ENCODE assay signal across 19 cellular contexts in the genomic region with DNA sequence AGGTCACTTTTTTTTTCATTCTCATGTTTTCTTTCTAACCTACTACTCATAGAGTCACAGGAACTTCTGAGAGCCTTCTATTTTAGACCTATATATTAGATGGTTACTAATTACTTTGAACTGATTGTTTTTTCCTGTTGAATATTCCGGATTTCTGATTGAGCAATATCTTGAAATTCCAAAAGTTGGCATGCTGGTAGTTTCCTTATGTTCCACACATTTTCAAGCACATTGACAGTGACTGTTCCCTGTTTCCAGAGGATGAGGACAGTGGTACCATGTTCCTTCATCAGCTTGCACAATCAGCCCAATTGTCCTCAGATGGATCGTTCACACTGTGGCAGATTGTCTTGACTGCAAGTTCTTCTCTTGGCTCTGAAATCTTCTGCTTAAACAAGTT.
A peak's percentile ranks its signal among the peaks of the same experiment; 100 is the strongest.
DNase-seq lines count a peak whose midpoint lies in the region; ATAC-seq, FAIRE-seq and TF ChIP-seq lines count a peak whose summit lies in the region.
"Had no signal": no experiment of that assay in that cellular context is flagged by ENCODE, and none has a peak within 500 bp of the region (broad histone marks: within the 10 kb centered on the region; RNA-seq: fewer than 3 reads in every experiment).

No MANE protein-coding gene starts in this region.

- no peaks in the 10 kb centered on the region; the same call in 1 of the 2 replicates for H3K4me1 ChIP-seq in IMR-90 (ENCODE audit: control insufficient read depth, insufficient read depth, low read length)
- peaks cover 70% of the 10 kb centered on the region for H3K4me1 ChIP-seq in OCI-LY7 (ENCODE audit: insufficient read depth, low read length, poor library complexity, severe bottlenecking)
- H3K4me1 ChIP-seq in keratinocyte (ENCODE audit: control insufficient read depth, extremely low read depth, insufficient read depth, low read length): peaks cover 14% of the 10 kb centered on the region
- H3K4me1 ChIP-seq in sigmoid colon: no peaks in the 10 kb centered on the region
- H3K4me1 ChIP-seq: Caco-2, HAP-1 had no signal

- H3K14ac ChIP-seq in IMR-90 (replicated peaks; ENCODE audit: low read depth, low read length): 0 out of 2 replicates have a peak overlapping the region, but pooled peaks have one; percentile 61

- H4K20me1 ChIP-seq in IMR-90 (ENCODE audit: insufficient read depth, low read length): no peaks in the 10 kb centered on the region
- H4K20me1 ChIP-seq in OCI-LY7 (ENCODE audit: insufficient read depth, low read length): no peaks in the 10 kb centered on the region
- H4K20me1 ChIP-seq in keratinocyte (ENCODE audit: control insufficient read depth, extremely low read depth, insufficient read depth, low read length): no peaks in the 10 kb centered on the region

- H3K27ac ChIP-seq in IMR-90 (ENCODE audit: insufficient read depth, low read length) (no peak overlapping the region), OCI-LY7 (ENCODE audit: low read depth, low read length, poor library complexity, severe bottlenecking) (peak overlapping the region; percentile 3), keratinocyte (ENCODE audit: control insufficient read depth, insufficient read depth, low read length) (no peak overlapping the region), sigmoid colon (no peak overlapping the region)
- H3K27ac ChIP-seq: C4-2B, KMS-11 had no signal

- in situ Hi-C loops in IMR-90 (cut with MboI; ENCODE audit: low sequenced_read_pairs): no loop called here

- H3K36me3 Mint-ChIP-seq in dendritic cell treated with granulocyte-macrophage colony-stimulating factor and Interleukin-4, amounts not matched to agents 40 ng/mL and 50 ng/mL, for 4 days (ENCODE audit: low read depth): no peaks in the 10 kb centered on the region

- CTCF ChIA-PET in IMR-90 (lab: Yijun Ruan, JAX) (no interaction called here), OCI-LY7 (lab: Charles Lee; ENCODE audit: unreplicated experiment) (no interaction called here)

- no peaks in the 10 kb centered on the region for H3K79me2 ChIP-seq in OCI-LY7 (ENCODE audit: insufficient read depth, low read depth, low read length)
- no peaks in the 10 kb centered on the region for H3K79me2 ChIP-seq in keratinocyte (ENCODE audit: control insufficient read depth, insufficient read depth, low read length)

- H2BK15ac ChIP-seq in IMR-90 (ENCODE audit: low read depth, low read length): no peak overlapping the region; the same call in 2 of the 3 replicates

- no peaks in the 10 kb centered on the region for H3K9me1 ChIP-seq in IMR-90 (ENCODE audit: insufficient read depth, low read length)
- no peaks in the 10 kb centered on the region for H3K9me1 ChIP-seq in keratinocyte (ENCODE audit: control insufficient read depth, extremely low read depth, insufficient read depth, low read length)

- peak overlapping the region; percentile 80 for H3K27ac Mint-ChIP-seq in dendritic cell treated with granulocyte-macrophage colony-stimulating factor and Interleukin-4, amounts not matched to agents 40 ng/mL and 50 ng/mL, for 4 days
- H3K27ac Mint-ChIP-seq: CD4-positive, alpha-beta T cell had no signal

- H3K36me3 ChIP-seq in IMR-90 (ENCODE audit: control insufficient read depth, insufficient read depth, low read length): no peaks in the 10 kb centered on the region
- no peaks in the 10 kb centered on the region for H3K36me3 ChIP-seq in OCI-LY7 (ENCODE audit: insufficient read depth, low read length)
- H3K36me3 ChIP-seq in keratinocyte (ENCODE audit: control insufficient read depth in 2 of 2, extremely low read depth in 1 of 2, insufficient read depth in 2 of 2, low read length in 2 of 2): no peaks in the 10 kb centered on the region
- no peaks in the 10 kb centered on the region for H3K36me3 ChIP-seq in sigmoid colon
- H3K36me3 ChIP-seq: HAP-1 had no signal

- H3K4me2 ChIP-seq in IMR-90 (ENCODE audit: low read depth, low read length) (no peak overlapping the region), OCI-LY7 (ENCODE audit: low read length) (peak overlapping the region; percentile 71), keratinocyte (ENCODE audit: control insufficient read depth, extremely low read depth, insufficient read depth, low read depth, low read length) (peak overlapping the region; percentile 14)
- H3K4me2 ChIP-seq: KMS-11 had no signal

- dilution Hi-C loops in IMR-90 (cut with HindIII; ENCODE audit: low sequenced_read_pairs, unreplicated experiment): no loop called here
- dilution Hi-C loops in keratinocyte (cut with MboI; ENCODE audit: extremely low pct_ligation_motif_present, low sequenced_read_pairs): no loop called here

- no peak overlapping the region for H2BK20ac ChIP-seq in IMR-90 (ENCODE audit: low read depth, low read length)

- TF ChIP-seq POLR2A in IMR-90 (IDR thresholded peaks at IDR 0.05; ENCODE audit: low read depth, low read length) (no peak), sigmoid colon (IDR thresholded peaks at IDR 0.05) (no peak)

- no peaks in the 10 kb centered on the region for H3K27me3 ChIP-seq in IMR-90 (ENCODE audit: control insufficient read depth, insufficient read depth, low read length)
- no peaks in the 10 kb centered on the region for H3K27me3 ChIP-seq in keratinocyte (ENCODE audit: control insufficient read depth, extremely low read depth, insufficient read depth, low read length)
- H3K27me3 ChIP-seq in sigmoid colon: no peaks in the 10 kb centered on the region

- H3K4ac ChIP-seq in IMR-90 (ENCODE audit: low read depth, low read length): no peak overlapping the region

- no peak overlapping the region for H2AK9ac ChIP-seq in IMR-90 (replicated peaks; ENCODE audit: low read depth, low read length, poor library complexity)

- no CpG with 5 or more reads among the region's 2 CpGs for WGBS in IMR-90 (ENCODE audit: extremely low coverage in 2 of 2, insufficient read length in 1 of 2), 2 experiments
- 85% methylated on average over 2 of the region's 2 CpGs for WGBS in sigmoid colon, 2 donors

- H2BK120ac ChIP-seq in IMR-90 (ENCODE audit: low read depth, low read length): 0 out of 2 replicates have a peak overlapping the region, but pooled peaks have one; percentile 38

- H2AFZ ChIP-seq in IMR-90 (replicated peaks; ENCODE audit: low read length, poor library complexity): no peak overlapping the region
- peak overlapping the region; percentile 99; the same call in 1 of the 2 replicates for H2AFZ ChIP-seq in OCI-LY7 (ENCODE audit: low read length)
- H2AFZ ChIP-seq in keratinocyte (ENCODE audit: control insufficient read depth, low read length): peak overlapping the region; percentile 59

- no peaks in the 10 kb centered on the region for H3K9me3 Mint-ChIP-seq in dendritic cell treated with granulocyte-macrophage colony-stimulating factor and Interleukin-4, amounts not matched to agents 40 ng/mL and 50 ng/mL, for 4 days
- H3K9me3 Mint-ChIP-seq: CD4-positive, alpha-beta T cell had no signal

- H3K79me1 ChIP-seq in IMR-90 (ENCODE audit: low read depth in 1 of 2, low read length in 2 of 2): no peaks in the 10 kb centered on the region

- peaks cover 36% of the 10 kb centered on the region for H3K4me1 Mint-ChIP-seq in dendritic cell treated with granulocyte-macrophage colony-stimulating factor and Interleukin-4, amounts not matched to agents 40 ng/mL and 50 ng/mL, for 4 days (ENCODE audit: low read depth)

- no peaks in the 10 kb centered on the region for H3K27me3 Mint-ChIP-seq in dendritic cell treated with granulocyte-macrophage colony-stimulating factor and Interleukin-4, amounts not matched to agents 40 ng/mL and 50 ng/mL, for 4 days
- H3K27me3 Mint-ChIP-seq: CD4-positive, alpha-beta T cell had no signal

- peak; percentile 57 for FAIRE-seq in keratinocyte (lab: Jason Lieb, UNC)
- FAIRE-seq: A204.1, D721Med, G401.6, GM12892, HepG2 had no signal

- H2BK5ac ChIP-seq in IMR-90 (ENCODE audit: low read depth, low read length, poor library complexity, severe bottlenecking): no peak overlapping the region

- TF ChIP-seq RAD21 in IMR-90 (IDR thresholded peaks at IDR 0.05; ENCODE audit: low read length): no peak

- no peak overlapping the region for H3K23ac ChIP-seq in IMR-90 (ENCODE audit: low read depth, low read length)

- H2AK5ac ChIP-seq in IMR-90 (ENCODE audit: low read depth, low read length): peak overlapping the region; percentile 11; the same call in 1 of the 2 replicates

- no peak overlapping the region for H3K9ac ChIP-seq in IMR-90 (ENCODE audit: low read depth, low read length)
- no peak overlapping the region for H3K9ac ChIP-seq in keratinocyte (ENCODE audit: control insufficient read depth, extremely low read depth, insufficient read depth, low read length)
- H3K9ac ChIP-seq: KMS-11 had no signal

- DNase-seq in IMR-90 (no peak), OCI-LY7 (ENCODE audit: low spot score) (no peak), keratinocyte (ENCODE audit: low read depth, low spot score) (no peak), sigmoid colon (no peak), NCI-H1694 treated with DMSO at 0.1 percent for 48 hours (lab: John Stamatoyannopoulos, UW) (no peak), GDM1 (lab: John Stamatoyannopoulos, UW) (no peak)
- DNase-seq: AML-193; Caco-2; CD4-positive, alpha-beta T cell had no signal

- H4K8ac ChIP-seq in IMR-90 (ENCODE audit: low read depth in 2 of 2, low read length in 2 of 2): no peak overlapping the region

- no peak overlapping the region for H3K4me3 Mint-ChIP-seq in dendritic cell treated with granulocyte-macrophage colony-stimulating factor and Interleukin-4, amounts not matched to agents 40 ng/mL and 50 ng/mL, for 4 days
- H3K4me3 Mint-ChIP-seq: CD4-positive, alpha-beta T cell had no signal

- no peak overlapping the region for H3K56ac ChIP-seq in IMR-90 (ENCODE audit: extremely low read depth, insufficient read depth, low read length)

- ATAC-seq in IMR-90 (ENCODE audit: low read depth) (no peak), HG02571 (IDR thresholded peaks at IDR 0.05; ENCODE audit: unreplicated experiment) (no peak)
- ATAC-seq: HepG2 had no signal

- H4K91ac ChIP-seq in IMR-90 (ENCODE audit: insufficient read depth, low read depth, low read length): no peak overlapping the region; the same call in 1 of the 2 replicates

- H4K5ac ChIP-seq in IMR-90 (ENCODE audit: low read depth, low read length): no peak overlapping the region; the same call in 1 of the 2 replicates

- TF ChIP-seq CTCF in IMR-90 (conservative IDR thresholded peaks at IDR 0.05; ENCODE audit: low read depth, low read length) (no peak), OCI-LY7 (conservative IDR thresholded peaks at IDR 0.05; ENCODE audit: low read length) (no peak), keratinocyte (optimal IDR thresholded peaks at IDR 0.05 in 1 of 3, IDR thresholded peaks at IDR 0.05 in 1 of 3, conservative IDR thresholded peaks at IDR 0.05 in 1 of 3; ENCODE audit: extremely low read depth in 1 of 3, insufficient read depth in 2 of 3, low read length in 3 of 3) (no peak), sigmoid colon (IDR thresholded peaks at IDR 0.05) (no peak)

- intact Hi-C loops in IMR-90 (cut with micrococcal nuclease) (loop anchor here (10.0 kb wide), 1 partner anchor 350 kb away; no protein-coding TSS in a partner anchor), OCI-LY7 (cut with micrococcal nuclease; ENCODE audit: unreplicated experiment) (loop anchor here (2.0 kb wide), 1 partner anchor 100 kb away; no protein-coding TSS in a partner anchor), sigmoid colon (cut with DNase I) (no loop called here)
- intact Hi-C loops in dendritic cell treated with granulocyte-macrophage colony-stimulating factor and Interleukin-4, amounts not matched to agents 40 ng/mL and 50 ng/mL, for 4 days (cut with micrococcal nuclease): loop anchor here (5.0 kb wide), 2 partner anchors 33 to 42 kb away; no protein-coding TSS in a partner anchor

- H3K9me2 ChIP-seq in OCI-LY7 (ENCODE audit: insufficient read depth, low read length): no peaks in the 10 kb centered on the region

- H3K4me3 ChIP-seq in IMR-90 (ENCODE audit: insufficient read depth, low read depth, low read length) (no peak overlapping the region), OCI-LY7 (ENCODE audit: low read depth, low read length, poor library complexity, severe bottlenecking) (no peak overlapping the region), keratinocyte (ENCODE audit: control insufficient read depth in 2 of 3, extremely low read depth in 1 of 3, insufficient read depth in 2 of 3, low read depth in 1 of 3, low read length in 3 of 3) (no peak overlapping the region), sigmoid colon (no peak overlapping the region)
- H3K4me3 ChIP-seq: HAP-1 had no signal

- peak overlapping the region; percentile 69; the same call in 1 of the 2 replicates for H3K18ac ChIP-seq in IMR-90 (ENCODE audit: low read depth, low read length)

- H3K9me3 ChIP-seq in IMR-90 (ENCODE audit: control insufficient read depth, insufficient read depth, low read length): no peaks in the 10 kb centered on the region
- H3K9me3 ChIP-seq in OCI-LY7 (ENCODE audit: low read length): no peaks in the 10 kb centered on the region
- no peaks in the 10 kb centered on the region for H3K9me3 ChIP-seq in keratinocyte (ENCODE audit: control insufficient read depth, low read depth, low read length)
- no peaks in the 10 kb centered on the region for H3K9me3 ChIP-seq in sigmoid colon
- H3K9me3 ChIP-seq: Caco-2, HAP-1 had no signal

- POLR2A ChIA-PET in IMR-90 (lab: Charles Lee; ENCODE audit: unreplicated experiment): no interaction called here
- POLR2A ChIA-PET in OCI-LY7 (lab: Charles Lee): interaction anchor here (0.8 to 3.1 kb wide), 6 partner anchors 10 to 158 kb away, joined by 3 to 16 read pairs (median 4); no protein-coding TSS in a partner anchor

- no peak for TF ChIP-seq EP300 in sigmoid colon (IDR thresholded peaks at IDR 0.05)

- BruUV-seq in IMR-90 (replicated peaks; lab: Mats Ljungman, UMichigan): no TSS peak
- no TSS peak for BruUV-seq in OCI-LY7 (replicated peaks; lab: Mats Ljungman, UMichigan)
